Comparison of ENCODE assay signal across 8 cellular contexts in the genomic region with DNA sequence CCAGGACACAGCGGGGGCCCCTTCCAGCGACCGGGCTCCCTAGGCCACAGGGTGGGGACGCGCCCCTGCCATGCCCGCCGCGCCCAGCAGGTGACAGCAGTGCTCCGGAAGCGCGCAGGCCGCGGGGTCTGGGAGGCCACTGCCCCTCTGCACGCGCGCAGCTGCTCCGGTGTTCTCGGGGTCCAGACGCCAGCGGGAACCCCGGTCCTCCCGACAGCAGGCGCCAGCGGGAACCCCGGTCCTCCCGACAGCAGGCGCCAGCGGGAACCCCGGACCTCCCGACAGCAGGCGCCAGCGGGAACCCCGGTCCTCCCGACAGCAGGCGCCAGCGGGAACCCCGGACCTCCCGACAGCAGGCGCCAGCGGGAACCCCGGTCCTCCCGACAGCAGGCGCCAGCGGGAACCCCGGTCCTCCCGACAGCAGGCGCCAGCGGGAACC. TPM values are rescaled to one million over a fixed set of nuclear protein-coding genes. Genes with fewer than 3 reads are reported as not detected.
DNase-seq lines count a peak whose midpoint lies in the region; ATAC-seq and TF ChIP-seq lines count a peak whose summit lies in the region.
"Not testable (repeated sequence)": the region's sequence is repeated elsewhere in the genome, so short reads cannot be mapped to it uniquely, and the experiment has no call there.

No MANE protein-coding gene starts in this region.

- DNase-seq in CD8-positive, alpha-beta memory T cell, result peak; percentile 53 to 72 (median 58)
- DNase-seq in Peyer's patch (peak; percentile 62 to 85 (median 77)), mesenchymal stem cell (peak; percentile 60)
- peak; percentile 86 to 89 for DNase-seq in activated T-cell treated with anti-CD3 and anti-CD28 coated beads, Interleukin-2, amount 50 U/mL, for 48 hours
- not testable (repeated sequence) for DNase-seq in epithelial cell of proximal tubule (ENCODE audit: low read depth)
- DNase-seq in stimulated activated CD4-positive, alpha-beta T cell treated with anti-CD3 and anti-CD28 coated beads, TNF-alpha, amount 100 ng/mL, for 48 hours (ENCODE audit: low read depth in 3 of 3), result peak in 2 of 3 donors; percentile 57 to 61

- not testable (repeated sequence) for H3K27ac Mint-ChIP-seq in CD8-positive, alpha-beta memory T cell

- H3K4me1 Mint-ChIP-seq in CD8-positive, alpha-beta memory T cell, result peaks cover 4 to 12% (median 11%) of the 10 kb centered on the region in 3 donors

- CTCF ChIA-PET in CD8-positive, alpha-beta memory T cell (lab: Charles Lee), result interaction anchor here (1.1 to 3.9 kb wide), 9 partner anchors 13 to 157 kb away, joined by 3 to 22 read pairs (median 7); no protein-coding TSS in a partner anchor

- peak; percentile 52 for ATAC-seq in GM21360 (IDR thresholded peaks at IDR 0.05; ENCODE audit: unreplicated experiment)

- not testable (repeated sequence) for H3K9me3 Mint-ChIP-seq in CD8-positive, alpha-beta memory T cell

- 0% methylated on average over 1 of the region's 48 CpGs for WGBS in mesenchymal stem cell

- not testable (repeated sequence) for H3K27me3 Mint-ChIP-seq in CD8-positive, alpha-beta memory T cell

- peak overlapping the region; percentile 70 for H4K91ac ChIP-seq in mesenchymal stem cell (ENCODE audit: low read length)

- peak overlapping the region; percentile 88 for H4K8ac ChIP-seq in mesenchymal stem cell (ENCODE audit: low read length)

- peak overlapping the region; percentile 53 for H3K4me2 ChIP-seq in mesenchymal stem cell (ENCODE audit: low read length, poor library complexity, severe bottlenecking)

- H3K36me3 ChIP-seq in CD8-positive, alpha-beta memory T cell (ENCODE audit: insufficient read depth, low read length); HUES48 (ENCODE audit: control insufficient read depth, insufficient read depth, low read length); mesenchymal stem cell (ENCODE audit: control insufficient read depth in 1 of 2, insufficient read depth in 2 of 2, low read depth in 1 of 2, low read length in 2 of 2): not testable (repeated sequence)
- peaks cover 0 to 18% (median 0%) of the 10 kb centered on the region in 3 donors for H3K36me3 ChIP-seq in Peyer's patch

- H3K4me3 ChIP-seq in CD8-positive, alpha-beta memory T cell (ENCODE audit: low read length), result not testable (repeated sequence)
- H3K4me3 ChIP-seq in HUES48 (ENCODE audit: low read depth, low read length) (peak overlapping the region; percentile 43; the same call in 1 of the 2 replicates), Peyer's patch (peak overlapping the region; percentile 17 to 41 (median 38)), epithelial cell of proximal tubule (ENCODE audit: low read depth, low read length) (peak overlapping the region; percentile 21), mesenchymal stem cell (ENCODE audit: insufficient read depth in 1 of 2, low read depth in 1 of 2, low read length in 2 of 2) (peak overlapping the region; percentile 30 to 47)

- not testable (repeated sequence) for H3K4me3 Mint-ChIP-seq in CD8-positive, alpha-beta memory T cell

- H2BK5ac ChIP-seq in mesenchymal stem cell (ENCODE audit: low read depth, low read length, poor library complexity, severe bottlenecking), result not testable (repeated sequence)

- POLR2A ChIA-PET in CD8-positive, alpha-beta memory T cell (lab: Charles Lee), result interaction anchor here (0.6 kb wide), 1 partner anchor 83 kb away, joined by 3 read pairs; no protein-coding TSS in a partner anchor

- TF ChIP-seq POLR2A in Peyer's patch (IDR thresholded peaks at IDR 0.05), result not testable (repeated sequence)

- H3K9ac ChIP-seq in HUES48 (ENCODE audit: low read depth, low read length); mesenchymal stem cell (ENCODE audit: low read length): not testable (repeated sequence)

- H3K14ac ChIP-seq in mesenchymal stem cell (ENCODE audit: low read length in 2 of 2), result not testable (repeated sequence)

- peak overlapping the region in 1 of 2 experiments; percentile 75 for H3K4ac ChIP-seq in mesenchymal stem cell (ENCODE audit: low read depth in 1 of 2, low read length in 2 of 2)

- H3K27me3 ChIP-seq in CD8-positive, alpha-beta memory T cell (ENCODE audit: insufficient read depth, low read length, poor library complexity, severe bottlenecking); HUES48 (ENCODE audit: control insufficient read depth, insufficient read depth, low read length); Peyer's patch: not testable (repeated sequence)
- peaks cover 33 to 48% of the 10 kb centered on the region in 2 experiments for H3K27me3 ChIP-seq in mesenchymal stem cell (ENCODE audit: control insufficient read depth in 1 of 2, insufficient read depth in 1 of 2, low read length in 2 of 2)

- H2BK15ac ChIP-seq in mesenchymal stem cell (ENCODE audit: low read depth, poor library complexity, severe bottlenecking), result not testable (repeated sequence)

- H2AFZ ChIP-seq in mesenchymal stem cell (ENCODE audit: low read depth, low read length), result peak overlapping the region; percentile 66

- TF ChIP-seq CTCF in Peyer's patch (IDR thresholded peaks at IDR 0.05) (peak; percentile 66 to 94 (median 85)), epithelial cell of proximal tubule (conservative IDR thresholded peaks at IDR 0.05; ENCODE audit: low read depth, low read length) (peak; percentile 74)

- H3K18ac ChIP-seq in mesenchymal stem cell (ENCODE audit: low read depth in 1 of 2, low read length in 2 of 2), result peak overlapping the region; percentile 43 to 50

- H2BK120ac ChIP-seq in mesenchymal stem cell (ENCODE audit: low read depth, low read length), result peak overlapping the region; percentile 49

- H3K9me3 ChIP-seq in CD8-positive, alpha-beta memory T cell (ENCODE audit: low read length); HUES48 (ENCODE audit: control insufficient read depth, insufficient read depth, low read length); Peyer's patch; mesenchymal stem cell (ENCODE audit: control insufficient read depth, low read length): not testable (repeated sequence)

- not testable (repeated sequence) for H2AK5ac ChIP-seq in mesenchymal stem cell (ENCODE audit: low read length, severe bottlenecking)

- H3K27ac ChIP-seq in CD8-positive, alpha-beta memory T cell (ENCODE audit: low read depth, low read length); HUES48 (ENCODE audit: low read depth, low read length); mesenchymal stem cell (ENCODE audit: low read length, poor library complexity, severe bottlenecking): not testable (repeated sequence)
- H3K27ac ChIP-seq in Peyer's patch, result peak overlapping the region in 2 of 4 donors; percentile 7 to 70

- peaks cover 13% of the 10 kb centered on the region for H3K4me1 ChIP-seq in CD8-positive, alpha-beta memory T cell (ENCODE audit: insufficient read depth, low read length)
- H3K4me1 ChIP-seq in HUES48 (ENCODE audit: control insufficient read depth, insufficient read depth, low read length), result not testable (repeated sequence)
- H3K4me1 ChIP-seq in Peyer's patch (peaks cover 0 to 40% (median 9%) of the 10 kb centered on the region in 4 donors), mesenchymal stem cell (ENCODE audit: control insufficient read depth, insufficient read depth, low read depth, low read length) (peaks cover 16% of the 10 kb centered on the region)

- not testable (repeated sequence) for H3K79me1 ChIP-seq in mesenchymal stem cell (replicated peaks; ENCODE audit: low read length, poor library complexity, severe bottlenecking)

- H3K36me3 Mint-ChIP-seq in CD8-positive, alpha-beta memory T cell, result not testable (repeated sequence)

- not testable (repeated sequence) for H3K23ac ChIP-seq in mesenchymal stem cell (ENCODE audit: low read length in 2 of 2)

- H2BK12ac ChIP-seq in mesenchymal stem cell (ENCODE audit: low read length in 2 of 2), result peak overlapping the region in 1 of 2 experiments; percentile 87

RNA-seq across cellular contexts. Expression of a gene that starts 32.6 kb away (rescaled TPM):
- 10 to 100 TPM; 39.9 to 44.9 TPM for total RNA-seq in CD8-positive, alpha-beta memory T cell
- 33.6 TPM for polyA plus RNA-seq in CD8-positive, alpha-beta memory T cell
- total RNA-seq in Peyer's patch (10 to 100 TPM; 29.7 to 93.3 (median 56.8) TPM), epithelial cell of proximal tubule (32.6 and 42.2 TPM in 2 replicates)
- polyA plus RNA-seq in mesenchymal stem cell (2013, experiment 1 of 2), result 23.7 TPM
- polyA plus RNA-seq in mesenchymal stem cell (2013, experiment 2 of 2), result 23.3 TPM

RNA-seq across cellular contexts. Expression of a gene that starts 45.5 kb away (rescaled TPM):
- 10 to 100 TPM; 67.7 to 77.3 TPM for total RNA-seq in CD8-positive, alpha-beta memory T cell
- 37.7 TPM for polyA plus RNA-seq in CD8-positive, alpha-beta memory T cell
- 100 to 1,000 TPM; 102 to 146 (median 133) TPM for total RNA-seq in Peyer's patch
- total RNA-seq in epithelial cell of proximal tubule, result 3.9 and 7.2 TPM in 2 replicates
- 0.97 TPM for polyA plus RNA-seq in mesenchymal stem cell (2013, experiment 1 of 2)
- polyA plus RNA-seq in mesenchymal stem cell (2013, experiment 2 of 2), result 0.84 TPM
